In the genomic region with DNA sequence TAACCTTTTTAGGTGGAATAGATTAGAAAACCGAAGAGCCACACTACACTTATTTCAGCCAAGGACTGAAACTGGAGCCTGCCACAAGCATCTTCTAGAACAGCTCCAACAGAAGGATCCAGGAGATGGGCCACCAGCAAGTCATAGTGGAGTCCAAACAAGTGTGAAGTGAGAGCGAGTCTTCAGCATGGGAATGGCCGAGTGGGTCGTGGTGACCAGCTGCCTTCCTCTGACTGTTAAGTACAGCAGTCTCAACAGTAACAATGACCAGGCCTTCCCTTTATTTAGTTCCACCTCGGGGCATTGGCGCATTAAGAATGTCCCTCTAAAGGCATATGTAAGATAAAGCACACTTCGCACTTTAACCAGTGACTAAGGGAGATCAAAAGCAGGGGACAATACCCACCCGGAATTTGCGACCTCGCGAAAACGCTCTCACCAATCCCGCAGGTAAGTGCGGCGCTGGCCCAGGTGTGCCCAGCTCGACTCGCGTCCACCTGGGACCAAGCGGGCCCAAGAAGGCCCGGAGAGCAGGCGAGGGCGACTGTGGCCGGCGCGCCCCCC, we compare ENCODE assay signal across 10 cellular contexts. TPM values are rescaled to one million over a fixed set of nuclear protein-coding genes. Genes with fewer than 3 reads are reported as not detected.
A peak's percentile ranks its signal among the peaks of the same experiment; 100 is the strongest.
DNase-seq lines count a peak whose midpoint lies in the region; ATAC-seq and TF ChIP-seq lines count a peak whose summit lies in the region.
"Had no signal": no experiment of that assay in that cellular context is flagged by ENCODE, and none has a peak within 500 bp of the region (broad histone marks: within the 10 kb centered on the region; RNA-seq: fewer than 3 reads in every experiment).

No MANE protein-coding gene starts in this region.

- peaks cover 1% of the 10 kb centered on the region for H3K36me3 Mint-ChIP-seq in activated CD4-positive, alpha-beta T cell treated with anti-CD3 and anti-CD28 coated beads, Interleukin-2, amount 10 ng/mL, durations not matched to agents 24 days and 14 days (ENCODE audit: low read depth)

- 28 to 36% methylated on average over 18 to 25 of the region's 25 CpGs for WGBS in tibial nerve, 2 donors

- TF ChIP-seq EP300 in tibial nerve (IDR thresholded peaks at IDR 0.05): no peak

- ATAC-seq in mucosa of descending colon (peak; percentile 3), GM18858 (IDR thresholded peaks at IDR 0.05; ENCODE audit: unreplicated experiment) (no peak)

- H3K27ac ChIP-seq in coronary artery (peak overlapping the region; percentile 78 to 85), tibial nerve (peak overlapping the region; percentile 73 to 96 (median 94))
- H3K27ac ChIP-seq: C4-2B had no signal

- H3K27ac Mint-ChIP-seq in activated CD4-positive, alpha-beta T cell treated with anti-CD3 and anti-CD28 coated beads, Interleukin-2, amount 10 ng/mL, durations not matched to agents 24 days and 14 days: no peak overlapping the region

- H3K4me1 Mint-ChIP-seq in activated CD4-positive, alpha-beta T cell treated with anti-CD3 and anti-CD28 coated beads, Interleukin-2, amount 10 ng/mL, durations not matched to agents 24 days and 14 days: peaks cover 10% of the 10 kb centered on the region

- no peaks in the 10 kb centered on the region for H3K9me3 Mint-ChIP-seq in activated CD4-positive, alpha-beta T cell treated with anti-CD3 and anti-CD28 coated beads, Interleukin-2, amount 10 ng/mL, durations not matched to agents 24 days and 14 days

- no peak for DNase-seq in activated CD4-positive, alpha-beta T cell treated with anti-CD3 and anti-CD28 coated beads, Interleukin-2, amount 10 ng/mL, durations not matched to agents 24 days and 14 days
- DNase-seq in activated CD4-positive, alpha-beta T cell treated with anti-CD3 and anti-CD28 coated beads, Interleukin-2, amount 50 U/mL, for 4 hours: no peak
- no peak for DNase-seq in coronary artery (ENCODE audit: low spot score)
- peak in 1 of 3 donors; percentile 11 for DNase-seq in mucosa of descending colon
- DNase-seq in tibial nerve (ENCODE audit: low spot score in 2 of 2): peak in 1 of 2 donors; percentile 12
- no peak for DNase-seq in MV-4-11 (lab: John Stamatoyannopoulos, UW)
- no peak for DNase-seq in D341Med (ENCODE audit: low spot score)
- DNase-seq: effector CD8-positive, alpha-beta T cell had no signal

- no peaks in the 10 kb centered on the region for H3K4me1 ChIP-seq in mucosa of descending colon (ENCODE audit: low read depth)
- peaks cover 0 to 33% (median 0%) of the 10 kb centered on the region in 4 donors for H3K4me1 ChIP-seq in tibial nerve

- H3K4me3 ChIP-seq in coronary artery (peak overlapping the region; percentile 76), mucosa of descending colon (peak overlapping the region; percentile 57), tibial nerve (peak overlapping the region; percentile 70 to 96 (median 80))

- TF ChIP-seq CTCF in coronary artery (IDR thresholded peaks at IDR 0.05) (no peak), mucosa of descending colon (IDR thresholded peaks at IDR 0.05) (no peak), tibial nerve (IDR thresholded peaks at IDR 0.05) (no peak)

- H3K4me3 Mint-ChIP-seq in activated CD4-positive, alpha-beta T cell treated with anti-CD3 and anti-CD28 coated beads, Interleukin-2, amount 10 ng/mL, durations not matched to agents 24 days and 14 days: peak overlapping the region; percentile 76

- H3K36me3 ChIP-seq in mucosa of descending colon (ENCODE audit: low read depth) (no peaks in the 10 kb centered on the region), tibial nerve (no peaks in the 10 kb centered on the region)

- intact Hi-C loops in activated CD4-positive, alpha-beta T cell treated with anti-CD3 and anti-CD28 coated beads, Interleukin-2, amount 10 ng/mL, durations not matched to agents 24 days and 14 days (cut with micrococcal nuclease): no loop called here
- intact Hi-C loops in mucosa of descending colon (cut with DNase I, micrococcal nuclease): no loop called here

- peaks cover 34% of the 10 kb centered on the region for H3K27me3 Mint-ChIP-seq in activated CD4-positive, alpha-beta T cell treated with anti-CD3 and anti-CD28 coated beads, Interleukin-2, amount 10 ng/mL, durations not matched to agents 24 days and 14 days

- H3K9me3 ChIP-seq in mucosa of descending colon: no peaks in the 10 kb centered on the region
- H3K9me3 ChIP-seq in tibial nerve: no peaks in the 10 kb centered on the region

- no peaks in the 10 kb centered on the region for H3K27me3 ChIP-seq in tibial nerve

- TF ChIP-seq POLR2A in tibial nerve (IDR thresholded peaks at IDR 0.05): no peak

RNA-seq across cellular contexts. Expression of a gene that starts 1.1 kb away (rescaled TPM):
- total RNA-seq in activated CD4-positive, alpha-beta T cell treated with anti-CD3 and anti-CD28 coated beads, Interleukin-2, amount 10 ng/mL, durations not matched to agents 24 days and 14 days: 0.26 and 0.28 TPM in 2 replicates
- 10 to 100 TPM in 1 of 3 donors, 1 to 10 TPM in 2; 4.9 to 13.9 (median 5.4) TPM for total RNA-seq in mucosa of descending colon
- total RNA-seq in tibial nerve: 1 to 10 TPM; 6.3 to 9.0 (median 8.1) TPM
